1 cellular context compared by ENCODE assay signal in the genomic region with DNA sequence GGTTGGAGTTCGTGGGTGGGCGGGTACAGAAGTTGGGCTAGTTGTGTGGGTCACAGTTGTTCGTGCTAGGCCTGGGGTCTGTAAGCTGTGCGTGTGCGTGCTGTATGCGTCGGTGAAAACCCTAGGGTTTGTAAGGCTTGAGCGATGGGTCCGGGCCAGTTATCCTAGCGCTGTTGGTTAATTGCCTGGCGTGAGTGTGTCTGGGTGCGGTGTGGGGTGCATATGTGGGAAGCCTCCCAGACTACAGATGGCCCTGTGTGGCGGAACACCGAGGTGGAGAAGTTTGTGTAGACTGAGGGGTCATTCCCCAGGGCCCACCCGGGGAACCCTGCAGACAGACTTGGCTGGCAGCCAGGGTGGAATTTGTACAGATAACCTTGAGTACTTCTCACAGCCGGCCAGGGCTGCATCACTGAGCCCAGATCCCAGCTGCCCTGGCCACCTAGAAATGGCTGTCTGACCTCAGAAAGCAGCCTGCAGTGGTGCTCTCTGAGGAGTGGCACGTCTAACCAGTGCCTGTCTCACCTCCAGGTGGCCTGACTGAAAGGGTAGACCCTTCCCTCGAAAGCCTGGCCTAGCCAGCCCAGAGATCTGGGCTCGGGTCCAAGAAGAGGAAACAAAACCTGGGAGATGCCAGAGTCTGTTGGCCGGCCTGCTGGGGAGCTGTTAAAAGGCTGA.
TF ChIP-seq lines count a peak whose summit lies in the region.

No MANE protein-coding gene starts in this region.

TF ChIP-seq in GM12878, 131 proteins besides CTCF, POLR2A, EP300 and RAD21 (continues in another document):
- TF ChIP-seq BRCA1 (IDR thresholded peaks at IDR 0.05; ENCODE audit: low read depth, low read length) (no peak), ZNF217 (IDR thresholded peaks at IDR 0.05) (no peak), FOXM1 (IDR thresholded peaks at IDR 0.05; ENCODE audit: low read depth, low read length) (no peak), SUZ12 (IDR thresholded peaks at IDR 0.05; ENCODE audit: unreplicated experiment) (no peak), ATF2 (IDR thresholded peaks at IDR 0.05; ENCODE audit: low read length) (no peak), IRF3 (IDR thresholded peaks at IDR 0.05) (no peak), ELK1 (IDR thresholded peaks at IDR 0.05; ENCODE audit: low read depth, low read length) (no peak), ETV6 (conservative IDR thresholded peaks at IDR 0.05 in 1 of 2, IDR thresholded peaks at IDR 0.05 in 1 of 2; ENCODE audit: borderline replicate concordance in 1 of 2, low read depth in 1 of 2) (no peak), POU2F2 (IDR thresholded peaks at IDR 0.05; ENCODE audit: borderline replicate concordance, low read depth, low read length) (no peak), WRNIP1 (IDR thresholded peaks at IDR 0.05; ENCODE audit: borderline replicate concordance, low read depth, low read length) (peak; percentile 52; the same call in 1 of the 2 replicates), TARDBP (IDR thresholded peaks at IDR 0.05; ENCODE audit: borderline replicate concordance) (no peak), NR2C1 (IDR thresholded peaks at IDR 0.05) (no peak), EZH2 (IDR thresholded peaks at IDR 0.05; ENCODE audit: borderline replicate concordance, control insufficient read depth, low read depth, low read length) (no peak), SREBF1 (IDR thresholded peaks at IDR 0.05; ENCODE audit: low read length) (no peak), ZNF207 (IDR thresholded peaks at IDR 0.05; ENCODE audit: borderline replicate concordance) (no peak), KLF5 (IDR thresholded peaks at IDR 0.05; ENCODE audit: partially characterized antibody) (no peak), HCFC1 (IDR thresholded peaks at IDR 0.05; ENCODE audit: low read length) (no peak), TAF1 (IDR thresholded peaks at IDR 0.05; ENCODE audit: borderline replicate concordance, low read depth, low read length) (peak; percentile 9; the same call in 1 of the 2 replicates), SIN3A (IDR thresholded peaks at IDR 0.05; ENCODE audit: low read depth, low read length) (no peak), PML (IDR thresholded peaks at IDR 0.05; ENCODE audit: low read length) (no peak), DPF2 (IDR thresholded peaks at IDR 0.05) (no peak), ZNF24 (IDR thresholded peaks at IDR 0.05) (no peak), SIX5 (IDR thresholded peaks at IDR 0.05; ENCODE audit: low read depth, low read length, severe bottlenecking) (no peak), ZNF687 (IDR thresholded peaks at IDR 0.05) (no peak), STAT1 (conservative IDR thresholded peaks at IDR 0.05) (no peak), GATAD2B (conservative IDR thresholded peaks at IDR 0.05; ENCODE audit: low read depth) (no peak), NBN (IDR thresholded peaks at IDR 0.05) (no peak), EED (IDR thresholded peaks at IDR 0.05; ENCODE audit: low read depth) (no peak), YY1 (IDR thresholded peaks at IDR 0.05; ENCODE audit: low read depth, low read length) (peak; percentile 34; the same call in 1 of the 2 replicates), EGR1 (IDR thresholded peaks at IDR 0.05; ENCODE audit: borderline replicate concordance in 1 of 2, low read depth in 2 of 2, low read length in 2 of 2) (no peak), MTA2 (IDR thresholded peaks at IDR 0.05; ENCODE audit: low read depth) (no peak), JUND (IDR thresholded peaks at IDR 0.05; ENCODE audit: low read depth, low read length) (no peak), CUX1 (IDR thresholded peaks at IDR 0.05; ENCODE audit: insufficient replicate concordance, low read depth, low read length) (no peak), NRF1 (conservative IDR thresholded peaks at IDR 0.05; ENCODE audit: low read depth, low read length) (no peak), CBFB (IDR thresholded peaks at IDR 0.05; ENCODE audit: low read depth) (0 out of 2 replicates have a peak, but pooled peaks have one; percentile 4), ZBTB11 (CRISPR knock-in tag; IDR thresholded peaks at IDR 0.05) (no peak)
- TF ChIP-seq, protein P1, sequence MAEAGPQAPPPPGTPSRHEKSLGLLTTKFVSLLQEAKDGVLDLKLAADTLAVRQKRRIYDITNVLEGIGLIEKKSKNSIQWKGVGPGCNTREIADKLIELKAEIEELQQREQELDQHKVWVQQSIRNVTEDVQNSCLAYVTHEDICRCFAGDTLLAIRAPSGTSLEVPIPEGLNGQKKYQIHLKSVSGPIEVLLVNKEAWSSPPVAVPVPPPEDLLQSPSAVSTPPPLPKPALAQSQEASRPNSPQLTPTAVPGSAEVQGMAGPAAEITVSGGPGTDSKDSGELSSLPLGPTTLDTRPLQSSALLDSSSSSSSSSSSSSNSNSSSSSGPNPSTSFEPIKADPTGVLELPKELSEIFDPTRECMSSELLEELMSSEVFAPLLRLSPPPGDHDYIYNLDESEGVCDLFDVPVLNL (IDR thresholded peaks at IDR 0.05; ENCODE audit: low read depth, low read length) = no peak
- TF ChIP-seq, protein P2, sequence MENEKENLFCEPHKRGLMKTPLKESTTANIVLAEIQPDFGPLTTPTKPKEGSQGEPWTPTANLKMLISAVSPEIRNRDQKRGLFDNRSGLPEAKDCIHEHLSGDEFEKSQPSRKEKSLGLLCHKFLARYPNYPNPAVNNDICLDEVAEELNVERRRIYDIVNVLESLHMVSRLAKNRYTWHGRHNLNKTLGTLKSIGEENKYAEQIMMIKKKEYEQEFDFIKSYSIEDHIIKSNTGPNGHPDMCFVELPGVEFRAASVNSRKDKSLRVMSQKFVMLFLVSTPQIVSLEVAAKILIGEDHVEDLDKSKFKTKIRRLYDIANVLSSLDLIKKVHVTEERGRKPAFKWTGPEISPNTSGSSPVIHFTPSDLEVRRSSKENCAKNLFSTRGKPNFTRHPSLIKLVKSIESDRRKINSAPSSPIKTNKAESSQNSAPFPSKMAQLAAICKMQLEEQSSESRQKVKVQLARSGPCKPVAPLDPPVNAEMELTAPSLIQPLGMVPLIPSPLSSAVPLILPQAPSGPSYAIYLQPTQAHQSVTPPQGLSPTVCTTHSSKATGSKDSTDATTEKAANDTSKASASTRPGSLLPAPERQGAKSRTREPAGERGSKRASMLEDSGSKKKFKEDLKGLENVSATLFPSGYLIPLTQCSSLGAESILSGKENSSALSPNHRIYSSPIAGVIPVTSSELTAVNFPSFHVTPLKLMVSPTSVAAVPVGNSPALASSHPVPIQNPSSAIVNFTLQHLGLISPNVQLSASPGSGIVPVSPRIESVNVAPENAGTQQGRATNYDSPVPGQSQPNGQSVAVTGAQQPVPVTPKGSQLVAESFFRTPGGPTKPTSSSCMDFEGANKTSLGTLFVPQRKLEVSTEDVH (IDR thresholded peaks at IDR 0.05; ENCODE audit: low read depth, partially characterized antibody) = no peak
